Comparison of ENCODE assay signal across 16 cellular contexts in genomic region chr1:193335797-193336428, GRCh38.
DNase-seq lines count a peak whose midpoint lies in the region; ATAC-seq and TF ChIP-seq lines count a peak whose summit lies in the region.
"Had no signal": no experiment of that assay in that cellular context is flagged by ENCODE, and none has a peak within 500 bp of the region (broad histone marks: within the 10 kb centered on the region; RNA-seq: fewer than 3 reads in every experiment).

No MANE protein-coding gene starts in this region.

- H2AFZ ChIP-seq in neuron (ENCODE audit: low read depth, low read length): peak overlapping the region; percentile 29

- H3K27ac ChIP-seq in SJSA1: peak overlapping the region; percentile 83
- no peak overlapping the region for H3K27ac ChIP-seq in heart right ventricle
- H3K27ac ChIP-seq: BLaER1 treated with 17β-estradiol and CSF1 and Interleukin-3, amounts not matched to agents 10 nM and 100 nM had no signal

- TF ChIP-seq CTCF in BJ (IDR thresholded peaks at IDR 0.05; ENCODE audit: insufficient read depth, low read depth, low read length) (no peak), heart right ventricle (IDR thresholded peaks at IDR 0.05) (no peak)

- H3K4me1 ChIP-seq in SJSA1 (replicated peaks) (peaks cover 35% of the 10 kb centered on the region), neuron (ENCODE audit: insufficient read depth, low read length) (peaks cover 11% of the 10 kb centered on the region), heart right ventricle (no peaks in the 10 kb centered on the region)

- H3K9me3 ChIP-seq in SJSA1 (replicated peaks) (peaks cover 6% of the 10 kb centered on the region), neuron (ENCODE audit: low read length) (peaks cover 4% of the 10 kb centered on the region), heart right ventricle (peaks cover 0 to 35% (median 20%) of the 10 kb centered on the region in 11 donors)

- intact Hi-C loops in heart right ventricle (cut with DNase I): loop anchor here in 3 of 10 donors (5.0 to 10.0 kb wide), 3 partner anchors 149 to 154 kb away; partner anchors contain the start of gene B3GALT2 (in 2 of the 3)

- no peak for ATAC-seq in heart right ventricle
- no peak for ATAC-seq in GM21723 (IDR thresholded peaks at IDR 0.05; ENCODE audit: unreplicated experiment)

- DNase-seq in BJ (ENCODE audit: low read depth): peak; percentile 80
- DNase-seq in SJSA1 (ENCODE audit: low read depth in 1 of 2, low spot score in 2 of 2): peak; percentile 63 to 81
- DNase-seq in fibroblast of peridontal ligament (ENCODE audit: extremely low read depth): peak; percentile 86
- DNase-seq in GF-D8 (lab: John Stamatoyannopoulos, UW): no peak
- DNase-seq in heart right ventricle: no peak
- DNase-seq in stimulated activated CD4-positive, alpha-beta T cell treated with anti-CD3 and anti-CD28 coated beads, Interleukin-4, amount 100 ng/mL, for 4 hours: no peak
- DNase-seq: activated CD4-positive, alpha-beta T cell treated with anti-CD3 and anti-CD28 coated beads for 1 hour; activated CD8-positive, alpha-beta memory T cell treated with anti-CD3 and anti-CD28 coated beads, Interleukin-2, amount 50 U/mL, for 4 hours; activated naive CD4-positive, alpha-beta T cell treated with anti-CD3 and anti-CD28 coated beads, Interleukin-2, amount 10 ng/mL, durations not matched to agents 7 days and 5 days; DMS79 treated with DMSO at 0.1 percent for 48 hours; NCI-H187 treated with DMSO at 0.1 percent for 48 hours; RPMI8226; small intestine had no signal

- H3K4me3 ChIP-seq in BJ (ENCODE audit: low read depth, low read length) (no peak overlapping the region), SJSA1 (no peak overlapping the region), neuron (ENCODE audit: low read length) (no peak overlapping the region), heart right ventricle (no peak overlapping the region)
- H3K4me3 ChIP-seq: BLaER1 treated with 17β-estradiol and CSF1 and Interleukin-3, amounts not matched to agents 10 nM and 100 nM had no signal

- CTCF ChIA-PET in BJ (lab: Yijun Ruan, JAX): interaction anchor here (0.6 to 1.2 kb wide), 4 partner anchors 9 to 151 kb away, joined by 3 to 4 read pairs (median 4); no protein-coding TSS in a partner anchor

- WGBS in heart right ventricle, 2 donors: 40 to 44% methylated on average over 1 of the region's 1 CpG

- H3K27me3 ChIP-seq in BJ (ENCODE audit: control insufficient read depth, insufficient read depth, low read length): no peaks in the 10 kb centered on the region
- H3K27me3 ChIP-seq in SJSA1 (replicated peaks): no peaks in the 10 kb centered on the region
- H3K27me3 ChIP-seq in neuron (ENCODE audit: insufficient read depth, low read length): no peaks in the 10 kb centered on the region
- no peaks in the 10 kb centered on the region for H3K27me3 ChIP-seq in heart right ventricle
- H3K27me3 ChIP-seq: BLaER1 treated with 17β-estradiol and CSF1 and Interleukin-3, amounts not matched to agents 10 nM and 100 nM had no signal

- POLR2A ChIA-PET in BJ (lab: Charles Lee): interaction anchor here (0.5 to 0.6 kb wide), 2 partner anchors 13 to 1817 kb away, joined by 3 read pairs; no protein-coding TSS in a partner anchor

- H3K36me3 ChIP-seq in BJ (ENCODE audit: control insufficient read depth, insufficient read depth, low read length) (no peaks in the 10 kb centered on the region), SJSA1 (no peaks in the 10 kb centered on the region), neuron (ENCODE audit: insufficient read depth, low read length) (no peaks in the 10 kb centered on the region), heart right ventricle (no peaks in the 10 kb centered on the region)
- H3K36me3 ChIP-seq: BLaER1 treated with 17β-estradiol and CSF1 and Interleukin-3, amounts not matched to agents 10 nM and 100 nM had no signal

Comparison
In these comparisons a context has a peak if more than half of its experiments do, and no peak if none do; other contexts are left out.
1. DNase-seq: peak in BJ (single experiment), SJSA1 (2 of 2) and fibroblast of peridontal ligament (single experiment); none in GF-D8 (single experiment), heart right ventricle (0 of 2) and stimulated activated CD4-positive, alpha-beta T cell treated with anti-CD3 and anti-CD28 coated beads, Interleukin-4, amount 100 ng/mL, for 4 hours (0 of 2).